In the genomic region with DNA sequence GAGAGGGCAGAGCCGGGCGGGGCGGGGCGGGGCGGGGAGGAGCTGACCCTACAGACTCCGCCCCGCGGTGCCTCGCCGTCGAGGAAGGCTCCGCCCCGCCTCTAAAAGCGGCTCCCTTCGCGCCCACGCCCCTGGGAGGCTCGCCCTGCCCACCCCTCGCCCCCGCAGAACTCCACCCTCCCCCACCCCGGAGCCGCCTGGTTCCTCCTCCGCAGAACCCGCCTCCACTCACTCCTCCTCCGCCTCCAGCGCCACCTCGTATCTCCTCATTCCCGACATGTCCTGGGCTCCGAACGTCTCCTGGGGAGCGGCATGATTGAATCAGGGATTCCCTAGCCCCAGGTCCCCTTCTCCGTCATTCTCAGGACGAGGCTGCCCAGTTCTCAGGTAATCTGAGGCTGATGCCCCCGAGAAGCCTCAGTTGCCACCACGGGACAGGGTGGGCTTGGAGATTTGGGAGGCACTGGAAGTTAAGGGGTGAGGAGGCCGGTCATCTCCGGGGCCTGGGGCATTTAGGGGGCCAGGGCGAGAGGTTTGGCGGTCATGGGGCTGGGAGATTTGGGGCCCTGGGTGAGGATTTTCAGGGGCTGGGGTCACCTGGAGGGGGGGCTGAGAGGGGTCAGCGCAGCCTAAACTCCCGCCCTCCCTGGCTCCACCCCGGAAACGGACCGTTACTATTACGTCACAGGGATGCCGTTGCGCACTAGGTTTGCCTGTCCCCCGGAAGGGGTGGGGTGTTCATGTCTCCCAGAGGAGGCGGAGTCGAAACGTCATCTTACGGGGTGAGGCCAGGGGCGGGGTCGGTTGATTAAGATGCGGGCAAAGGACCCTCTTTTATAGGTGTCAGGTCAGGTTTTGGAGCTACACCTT, we compare ENCODE assay signal across 8 cellular contexts. TPM values are rescaled to one million over a fixed set of nuclear protein-coding genes. Genes with fewer than 3 reads are reported as not detected.
DNase-seq lines count a peak whose midpoint lies in the region; ATAC-seq, FAIRE-seq and TF ChIP-seq lines count a peak whose summit lies in the region.

No MANE protein-coding gene starts in this region.

- no peaks in the 10 kb centered on the region for H3K9me3 ChIP-seq in AG04450 (ENCODE audit: control insufficient read depth, insufficient read depth, low read length)
- no peaks in the 10 kb centered on the region for H3K9me3 ChIP-seq in colonic mucosa

- H3K4me3 Mint-ChIP-seq in activated CD4-positive, alpha-beta T cell treated with anti-CD3 and anti-CD28 coated beads, Interleukin-2, amount 10 ng/mL, durations not matched to agents 7 days and 5 days: peak overlapping the region; percentile 89

- peak; percentile 84 for FAIRE-seq in GM19239 (lab: Jason Lieb, UNC)

- peak overlapping the region; percentile 96 for H3K27ac Mint-ChIP-seq in activated CD4-positive, alpha-beta T cell treated with anti-CD3 and anti-CD28 coated beads, Interleukin-2, amount 10 ng/mL, durations not matched to agents 7 days and 5 days

- peak overlapping the region; percentile 96 for H3K27ac ChIP-seq in AG04450 (ENCODE audit: low read depth, low read length)
- H3K27ac ChIP-seq in colonic mucosa: peak overlapping the region; percentile 96

- H3K4me3 ChIP-seq in AG04450 (ENCODE audit: low read depth, low read length): peak overlapping the region; percentile 95
- peak overlapping the region; percentile 70 for H3K4me3 ChIP-seq in colonic mucosa

- H3K4me1 ChIP-seq in colonic mucosa: no peaks in the 10 kb centered on the region

- no peaks in the 10 kb centered on the region for H3K36me3 ChIP-seq in colonic mucosa

- POLR2A ChIA-PET in AG04450 (lab: Yijun Ruan, JAX): interaction anchor here (1.2 to 1.7 kb wide), 5 partner anchors 10 to 28 kb away, joined by 5 to 9 read pairs (median 7); partner anchors contain the start of genes GALT, IL11RA and SIGMAR1
- POLR2A ChIA-PET in activated CD4-positive, alpha-beta T cell treated with anti-CD3 and anti-CD28 coated beads, Interleukin-2, amount 10 ng/mL, durations not matched to agents 7 days and 5 days (lab: Charles Lee): no interaction called here

- H3K27me3 ChIP-seq in AG04450 (ENCODE audit: control insufficient read depth, insufficient read depth, low read length): no peaks in the 10 kb centered on the region
- no peaks in the 10 kb centered on the region for H3K27me3 ChIP-seq in colonic mucosa

- peaks cover 56% of the 10 kb centered on the region for H3K4me1 Mint-ChIP-seq in activated CD4-positive, alpha-beta T cell treated with anti-CD3 and anti-CD28 coated beads, Interleukin-2, amount 10 ng/mL, durations not matched to agents 7 days and 5 days

- CTCF ChIA-PET in AG04450 (lab: Charles Lee): interaction anchor here (0.8 to 2.1 kb wide), 7 partner anchors 10 to 150 kb away, joined by 3 to 11 read pairs (median 4); partner anchors contain the start of genes DCTN3 and GALT
- CTCF ChIA-PET in activated CD4-positive, alpha-beta T cell treated with anti-CD3 and anti-CD28 coated beads, Interleukin-2, amount 10 ng/mL, durations not matched to agents 7 days and 5 days (lab: Charles Lee): interaction anchor here (0.8 to 3.0 kb wide), 9 partner anchors 9 to 53 kb away, joined by 3 to 11 read pairs (median 4); partner anchors contain the start of genes CCL19, GALT, RPP25L and SIGMAR1

- peaks cover 11% of the 10 kb centered on the region for H3K9me3 Mint-ChIP-seq in activated CD4-positive, alpha-beta T cell treated with anti-CD3 and anti-CD28 coated beads, Interleukin-2, amount 10 ng/mL, durations not matched to agents 7 days and 5 days

- no peak for TF ChIP-seq CTCF in AG04450 (IDR thresholded peaks at IDR 0.05; ENCODE audit: low read depth, low read length)
- TF ChIP-seq CTCF in colonic mucosa (IDR thresholded peaks at IDR 0.05): no peak

- intact Hi-C loops in colonic mucosa (cut with DNase I) (no loop called here), left colon (cut with DNase I, micrococcal nuclease) (no loop called here)

- H3K9ac ChIP-seq in colonic mucosa (ENCODE audit: low read depth in 2 of 2, low read length in 2 of 2): peak overlapping the region; percentile 84 to 94

- H3K36me3 Mint-ChIP-seq in activated CD4-positive, alpha-beta T cell treated with anti-CD3 and anti-CD28 coated beads, Interleukin-2, amount 10 ng/mL, durations not matched to agents 7 days and 5 days (ENCODE audit: low read depth): peaks cover 43% of the 10 kb centered on the region

- DNase-seq in AG04450 (ENCODE audit: low read depth, low spot score): peak; percentile 85
- DNase-seq in GM19239 (ENCODE audit: insufficient read length, low spot score): peak; percentile 79
- peak; percentile 77 to 91 for DNase-seq in NCI-H524 (lab: John Stamatoyannopoulos, UW)
- peak; percentile 92 for DNase-seq in activated CD4-positive, alpha-beta T cell treated with anti-CD3 and anti-CD28 coated beads, Interleukin-2, amount 10 ng/mL, durations not matched to agents 7 days and 5 days
- peak; percentile 98 for DNase-seq in colonic mucosa
- DNase-seq in left colon: peak; percentile 96 to 97
- DNase-seq in stimulated activated CD4-positive, alpha-beta T cell treated with anti-CD3 and anti-CD28 coated beads, Interleukin-1b, Interleukin-23, amount 100 ng/mL, for 1 hour (ENCODE audit: low read depth in 2 of 2): peak; percentile 52 to 78

- peak; percentile 73 for ATAC-seq in HG03439 (IDR thresholded peaks at IDR 0.05; ENCODE audit: unreplicated experiment)
- ATAC-seq in left colon: peak; percentile 85

- H3K27me3 Mint-ChIP-seq in activated CD4-positive, alpha-beta T cell treated with anti-CD3 and anti-CD28 coated beads, Interleukin-2, amount 10 ng/mL, durations not matched to agents 7 days and 5 days: no peaks in the 10 kb centered on the region

RNA-seq across cellular contexts. Expression of gene CCL27, which starts 3.2 kb away (rescaled TPM):
- polyA plus RNA-seq in AG04450 (2011; rRNA removed): not detected in 2 replicates
- not detected in 2 replicates for polyA minus RNA-seq in AG04450 (2011; rRNA and poly(A)+ RNA removed)
- not detected for total RNA-seq in activated CD4-positive, alpha-beta T cell treated with anti-CD3 and anti-CD28 coated beads, Interleukin-2, amount 10 ng/mL, durations not matched to agents 7 days and 5 days
- total RNA-seq in colonic mucosa (not detected), left colon (not detected)

RNA-seq across cellular contexts. Expression of gene IL11RA, which starts 13.6 kb away (rescaled TPM):
- 14.6 and 19.0 TPM in 2 replicates for polyA plus RNA-seq in AG04450 (2011; rRNA removed)
- 13.8 and 15.7 TPM in 2 replicates for polyA minus RNA-seq in AG04450 (2011; rRNA and poly(A)+ RNA removed)
- total RNA-seq in activated CD4-positive, alpha-beta T cell treated with anti-CD3 and anti-CD28 coated beads, Interleukin-2, amount 10 ng/mL, durations not matched to agents 7 days and 5 days: 10 to 100 TPM; 66.3 to 68.5 TPM
- total RNA-seq in colonic mucosa: 10 to 100 TPM; 10.5 to 10.6 TPM
- 10 to 100 TPM; 18.6 to 22.4 TPM for total RNA-seq in left colon

RNA-seq across cellular contexts. Expression of gene GALT, which starts 19.1 kb away (rescaled TPM):
- 24.8 and 28.4 TPM in 2 replicates for polyA plus RNA-seq in AG04450 (2011; rRNA removed)
- polyA minus RNA-seq in AG04450 (2011; rRNA and poly(A)+ RNA removed): 16.5 and 21.4 TPM in 2 replicates
- total RNA-seq in activated CD4-positive, alpha-beta T cell treated with anti-CD3 and anti-CD28 coated beads, Interleukin-2, amount 10 ng/mL, durations not matched to agents 7 days and 5 days: 100 to 1,000 TPM; 114 to 125 TPM
- total RNA-seq in colonic mucosa (10 to 100 TPM; 37.8 to 45.6 TPM), left colon (10 to 100 TPM; 49.6 to 50.5 TPM)

RNA-seq across cellular contexts. Expression of gene CCL19, which starts 25.5 kb away (rescaled TPM):
- polyA plus RNA-seq in AG04450 (2011; rRNA removed): not detected in 2 replicates
- not detected in 2 replicates for polyA minus RNA-seq in AG04450 (2011; rRNA and poly(A)+ RNA removed)
- not detected for total RNA-seq in activated CD4-positive, alpha-beta T cell treated with anti-CD3 and anti-CD28 coated beads, Interleukin-2, amount 10 ng/mL, durations not matched to agents 7 days and 5 days
- total RNA-seq in colonic mucosa: 1 to 10 TPM; 2.2 to 5.0 TPM
- total RNA-seq in left colon: 1 to 10 TPM in 1 of 2 donors, not detected in 1; 2.6 TPM

RNA-seq across cellular contexts. Expression of gene SIGMAR1, which starts 28.0 kb away (rescaled TPM):
- 38.9 and 56.9 TPM in 2 replicates for polyA plus RNA-seq in AG04450 (2011; rRNA removed)
- polyA minus RNA-seq in AG04450 (2011; rRNA and poly(A)+ RNA removed): 22.9 and 26.7 TPM in 2 replicates
- total RNA-seq in activated CD4-positive, alpha-beta T cell treated with anti-CD3 and anti-CD28 coated beads, Interleukin-2, amount 10 ng/mL, durations not matched to agents 7 days and 5 days: 10 to 100 TPM; 57.7 to 62.2 TPM
- 100 to 1,000 TPM in 1 of 2 donors, 10 to 100 TPM in 1; 49.6 to 114 TPM for total RNA-seq in colonic mucosa
- 10 to 100 TPM; 47.7 to 58.4 TPM for total RNA-seq in left colon

Comparison
In these comparisons a context has a peak if more than half of its experiments do, and no peak if none do; other contexts are left out.
1. Peak in every context shown above with its lines: DNase-seq, ATAC-seq, H3K4me3 ChIP-seq and H3K27ac ChIP-seq.